In genomic region chr5:143916441-143916840, GRCh38 we compare ENCODE assay signal across 17 cellular contexts.
DNase-seq lines count a peak whose midpoint lies in the region; FAIRE-seq and TF ChIP-seq lines count a peak whose summit lies in the region.
"Had no signal": no experiment of that assay in that cellular context is flagged by ENCODE, and none has a peak within 500 bp of the region (broad histone marks: within the 10 kb centered on the region; RNA-seq: fewer than 3 reads in every experiment).

No MANE protein-coding gene starts in this region.

- H2AFZ ChIP-seq in astrocyte (ENCODE audit: low read depth, low read length) (no peak overlapping the region), osteoblast (ENCODE audit: low read length) (peak overlapping the region; percentile 59)

- H3K36me3 Mint-ChIP-seq in HFFc6 (ENCODE audit: low read depth), result peaks cover 9% of the 10 kb centered on the region
- H3K36me3 Mint-ChIP-seq in astrocyte (ENCODE audit: low read depth, unreplicated experiment), result no peaks in the 10 kb centered on the region
- H3K36me3 Mint-ChIP-seq: CD4-positive, CD25-positive, alpha-beta regulatory T cell had no signal

- H3K4me2 ChIP-seq in astrocyte (ENCODE audit: low read length), result no peak overlapping the region
- no peak overlapping the region for H3K4me2 ChIP-seq in osteoblast (ENCODE audit: insufficient read depth, low read length)
- H3K4me2 ChIP-seq: BLaER1 treated with 17β-estradiol and CSF1 and Interleukin-3, amounts not matched to agents 10 nM and 100 nM had no signal

- H3K27me3 ChIP-seq in astrocyte (ENCODE audit: insufficient read depth, low read length), result no peaks in the 10 kb centered on the region
- H3K27me3 ChIP-seq in osteoblast (ENCODE audit: insufficient read depth, low read length), result no peaks in the 10 kb centered on the region
- H3K27me3 ChIP-seq: BLaER1 treated with 17β-estradiol and CSF1 and Interleukin-3, amounts not matched to agents 10 nM and 100 nM had no signal

- DNase-seq in EL (peak; percentile 44), HFFc6 (peak; percentile 25), astrocyte (ENCODE audit: low read depth) (no peak), osteoblast (ENCODE audit: insufficient read length, low spot score, missing footprints) (peak; percentile 23), islet precursor cell (no peak), SW 1271 (lab: John Stamatoyannopoulos, UW) (no peak), H4 (ENCODE audit: low spot score) (no peak)
- DNase-seq: AML-193; CD4-positive, CD25-positive, alpha-beta regulatory T cell; DMS53; HCEC 1CT had no signal

- no peaks in the 10 kb centered on the region for H4K20me1 ChIP-seq in astrocyte (ENCODE audit: insufficient read depth, low read length)
- no peaks in the 10 kb centered on the region for H4K20me1 ChIP-seq in osteoblast (ENCODE audit: insufficient read depth, low read length)
- H4K20me1 ChIP-seq: BLaER1 treated with 17β-estradiol and CSF1 and Interleukin-3, amounts not matched to agents 10 nM and 100 nM had no signal

- H3K9me3 ChIP-seq in astrocyte (ENCODE audit: insufficient read depth, low read depth, low read length), result no peaks in the 10 kb centered on the region
- H3K9me3 ChIP-seq in osteoblast (ENCODE audit: low read depth, low read length), result no peaks in the 10 kb centered on the region

- H3K36me3 ChIP-seq in astrocyte (ENCODE audit: insufficient read depth, low read length), result no peaks in the 10 kb centered on the region
- no peaks in the 10 kb centered on the region for H3K36me3 ChIP-seq in osteoblast (ENCODE audit: insufficient read depth, low read length)
- H3K36me3 ChIP-seq: BLaER1 treated with 17β-estradiol and CSF1 and Interleukin-3, amounts not matched to agents 10 nM and 100 nM had no signal

- peaks cover 2% of the 10 kb centered on the region; the same call in 1 of the 2 replicates for H3K9me3 Mint-ChIP-seq in HFFc6
- H3K9me3 Mint-ChIP-seq in astrocyte (ENCODE audit: unreplicated experiment), result peaks cover 2% of the 10 kb centered on the region
- H3K9me3 Mint-ChIP-seq: CD4-positive, CD25-positive, alpha-beta regulatory T cell had no signal

- no peak overlapping the region for H3K9ac ChIP-seq in astrocyte (ENCODE audit: low read length)
- H3K9ac ChIP-seq: BLaER1 treated with 17β-estradiol and CSF1 and Interleukin-3, amounts not matched to agents 10 nM and 100 nM had no signal

- H3K27ac Mint-ChIP-seq in HFFc6 (peak overlapping the region; percentile 75), astrocyte (ENCODE audit: unreplicated experiment) (no peak overlapping the region)
- H3K27ac Mint-ChIP-seq: CD4-positive, CD25-positive, alpha-beta regulatory T cell had no signal

- H3K4me3 ChIP-seq in astrocyte (ENCODE audit: insufficient read depth, low read depth, low read length), result no peak overlapping the region
- no peak overlapping the region for H3K4me3 ChIP-seq in osteoblast (ENCODE audit: insufficient read depth, low read length)
- H3K4me3 ChIP-seq: BLaER1 treated with 17β-estradiol and CSF1 and Interleukin-3, amounts not matched to agents 10 nM and 100 nM had no signal

- H3K4me3 Mint-ChIP-seq in HFFc6 (peak overlapping the region; percentile 25), astrocyte (ENCODE audit: unreplicated experiment) (no peak overlapping the region)
- H3K4me3 Mint-ChIP-seq: CD4-positive, CD25-positive, alpha-beta regulatory T cell had no signal

- H3K4me1 ChIP-seq in astrocyte (ENCODE audit: insufficient read depth, low read length) (peaks cover 12% of the 10 kb centered on the region), osteoblast (ENCODE audit: insufficient read depth, low read length) (peaks cover 53% of the 10 kb centered on the region)

- FAIRE-seq in astrocyte (lab: Jason Lieb, UNC), result peak; percentile 73
- FAIRE-seq: G401.6, GM12892, H1, HepG2, HTR-8/SVneo had no signal

- H3K4me1 Mint-ChIP-seq in HFFc6 (ENCODE audit: low read depth), result peaks cover 89% of the 10 kb centered on the region
- peaks cover 11% of the 10 kb centered on the region for H3K4me1 Mint-ChIP-seq in astrocyte (ENCODE audit: low read depth, unreplicated experiment)
- H3K4me1 Mint-ChIP-seq: CD4-positive, CD25-positive, alpha-beta regulatory T cell had no signal

- TF ChIP-seq CTCF in HFFc6 (IDR thresholded peaks at IDR 0.05) (no peak), astrocyte (IDR thresholded peaks at IDR 0.05; ENCODE audit: insufficient read depth, low read depth, low read length) (no peak), osteoblast (IDR thresholded peaks at IDR 0.05; ENCODE audit: extremely low read depth, low read depth, low read length) (no peak)

- H3K27ac ChIP-seq in astrocyte (ENCODE audit: low read depth, low read length), result no peak overlapping the region
- H3K27ac ChIP-seq in osteoblast (ENCODE audit: low read depth, low read length), result peak overlapping the region; percentile 46
- H3K27ac ChIP-seq: BLaER1 treated with 17β-estradiol and CSF1 and Interleukin-3, amounts not matched to agents 10 nM and 100 nM had no signal

- H3K27me3 Mint-ChIP-seq in HFFc6 (ENCODE audit: insufficient read depth) (no peaks in the 10 kb centered on the region), astrocyte (ENCODE audit: low read depth, unreplicated experiment) (no peaks in the 10 kb centered on the region)

- H3K79me2 ChIP-seq in astrocyte (ENCODE audit: insufficient read depth, low read length), result no peaks in the 10 kb centered on the region
- H3K79me2 ChIP-seq in osteoblast (ENCODE audit: insufficient read depth, low read length), result no peaks in the 10 kb centered on the region

Comparison
In these comparisons a context has a peak if more than half of its experiments do, and no peak if none do; other contexts are left out.
1. DNase-seq: peak in EL (single experiment), HFFc6 (single experiment) and osteoblast (single experiment); none in astrocyte (single experiment), islet precursor cell (single experiment), SW 1271 (0 of 2) and H4 (single experiment).